In genomic region chr19:17418710-17419109, GRCh38 we compare ENCODE assay signal across 1 cellular context.
TF ChIP-seq lines count a peak whose summit lies in the region.

No MANE protein-coding gene starts in this region.

TF ChIP-seq in IMR-90, 13 proteins besides CTCF, POLR2A, EP300 and RAD21:
- TF ChIP-seq RCOR1 (IDR thresholded peaks at IDR 0.05; ENCODE audit: insufficient replicate concordance, low read length) (no peak), BHLHE40 (IDR thresholded peaks at IDR 0.05; ENCODE audit: low read depth, low read length) (no peak), CEBPB (IDR thresholded peaks at IDR 0.05; ENCODE audit: low read depth, low read length) (no peak), ELK1 (IDR thresholded peaks at IDR 0.05; ENCODE audit: borderline replicate concordance, low read depth, low read length) (no peak), USF2 (IDR thresholded peaks at IDR 0.05; ENCODE audit: low read depth, low read length) (no peak), FOS (IDR thresholded peaks at IDR 0.05; ENCODE audit: low read depth, low read length) (no peak), MAZ (IDR thresholded peaks at IDR 0.05; ENCODE audit: borderline replicate concordance, low read depth, low read length) (no peak), SMC3 (IDR thresholded peaks at IDR 0.05; ENCODE audit: low read depth, low read length) (no peak), RFX5 (IDR thresholded peaks at IDR 0.05; ENCODE audit: low read depth, low read length) (no peak), MAFK (IDR thresholded peaks at IDR 0.05; ENCODE audit: low read depth, low read length) (no peak), MXI1 (IDR thresholded peaks at IDR 0.05; ENCODE audit: borderline replicate concordance, low read depth, low read length) (no peak), CHD1 (IDR thresholded peaks at IDR 0.05; ENCODE audit: low read depth, low read length) (no peak), NFE2L2 (IDR thresholded peaks at IDR 0.05; ENCODE audit: low read depth, low read length) (no peak)
